10 cellular contexts compared by ENCODE assay signal in the genomic region with DNA sequence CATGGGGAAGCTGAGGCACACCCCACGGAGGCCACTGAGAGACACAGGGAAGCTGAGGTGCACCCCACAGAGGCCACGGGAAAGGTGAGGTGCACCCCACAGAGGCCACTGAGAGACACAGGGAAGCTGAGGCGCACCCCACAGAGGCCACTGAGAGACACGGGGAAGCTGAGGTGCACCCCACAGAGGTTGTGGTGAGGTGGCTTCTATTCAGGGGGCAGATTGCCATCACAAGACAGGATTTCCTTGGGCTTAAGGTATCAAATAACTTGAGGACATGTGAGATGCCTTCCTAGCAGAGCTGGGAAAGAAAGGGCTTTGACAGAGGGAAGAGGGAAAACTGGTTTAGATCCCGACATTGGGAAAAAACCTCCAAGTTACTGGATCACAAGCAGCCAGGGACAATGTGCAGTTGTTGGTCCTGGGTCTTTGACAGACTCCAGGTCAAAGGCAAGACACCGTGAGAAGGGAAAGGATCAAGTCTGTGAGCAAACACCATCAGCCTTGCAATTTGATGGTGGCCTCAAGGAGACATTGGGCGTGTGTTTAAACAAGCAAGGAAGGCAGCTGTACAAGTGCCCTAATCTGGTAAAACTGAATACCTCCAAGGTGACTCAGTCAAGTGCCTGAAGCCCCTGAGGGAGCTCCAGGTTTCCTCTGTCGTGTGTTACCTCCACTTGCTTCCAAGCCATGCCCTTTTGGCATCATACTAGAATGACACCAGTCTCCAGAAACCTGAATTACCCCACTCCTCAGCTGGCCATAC.
DNase-seq lines count a peak whose midpoint lies in the region; TF ChIP-seq lines count a peak whose summit lies in the region.
"Had no signal": no experiment of that assay in that cellular context is flagged by ENCODE, and none has a peak within 500 bp of the region (broad histone marks: within the 10 kb centered on the region; RNA-seq: fewer than 3 reads in every experiment).

No MANE protein-coding gene starts in this region.

- H3K27me3 Mint-ChIP-seq in activated CD4-positive, alpha-beta memory T cell treated with anti-CD3 and anti-CD28 coated beads for 36 hours: no peaks in the 10 kb centered on the region
- H3K27me3 Mint-ChIP-seq in activated naive CD4-positive, alpha-beta T cell treated with anti-CD3 and anti-CD28 coated beads for 36 hours (ENCODE audit: low read depth): no peaks in the 10 kb centered on the region
- H3K27me3 Mint-ChIP-seq: activated CD8-positive, alpha-beta T cell treated with anti-CD3 and anti-CD28 coated beads for 36 hours had no signal

- DNase-seq in ELF-1 (ENCODE audit: low read depth, low spot score) (peak; percentile 67), RWPE1 (ENCODE audit: low spot score) (peak; percentile 81), fibroblast of mammary gland (ENCODE audit: low read depth) (peak; percentile 37), DMS153 treated with DMSO at 0.1 percent for 48 hours (lab: John Stamatoyannopoulos, UW; ENCODE audit: unreplicated experiment) (no peak), NCI-H2196 (lab: John Stamatoyannopoulos, UW; ENCODE audit: unreplicated experiment) (no peak)
- DNase-seq in activated CD4-positive, alpha-beta memory T cell treated with anti-CD3 and anti-CD28 coated beads for 36 hours: no peak
- no peak for DNase-seq in activated naive CD4-positive, alpha-beta T cell treated with anti-CD3 and anti-CD28 coated beads for 36 hours
- DNase-seq: activated CD8-positive, alpha-beta T cell treated with anti-CD3 and anti-CD28 coated beads for 36 hours; CD8-positive, alpha-beta T cell had no signal

- no peak overlapping the region for H3K9ac ChIP-seq in skeletal muscle tissue (ENCODE audit: low read depth in 1 of 3, low read length in 3 of 3)

- no peaks in the 10 kb centered on the region for H3K9me3 ChIP-seq in skeletal muscle tissue (ENCODE audit: control insufficient read depth in 3 of 3, low read length in 3 of 3)

- H3K27ac Mint-ChIP-seq in activated CD4-positive, alpha-beta memory T cell treated with anti-CD3 and anti-CD28 coated beads for 36 hours: no peak overlapping the region
- H3K27ac Mint-ChIP-seq in activated naive CD4-positive, alpha-beta T cell treated with anti-CD3 and anti-CD28 coated beads for 36 hours: no peak overlapping the region
- H3K27ac Mint-ChIP-seq: activated CD8-positive, alpha-beta T cell treated with anti-CD3 and anti-CD28 coated beads for 36 hours; CD8-positive, alpha-beta T cell had no signal

- H3K4me1 ChIP-seq in skeletal muscle tissue (ENCODE audit: control insufficient read depth in 3 of 3, insufficient read depth in 3 of 3, low read length in 3 of 3): peaks cover 17 to 20% (median 19%) of the 10 kb centered on the region in 3 donors

- H3K27me3 ChIP-seq in skeletal muscle tissue (ENCODE audit: control insufficient read depth in 3 of 3, insufficient read depth in 3 of 3, low read length in 3 of 3): no peaks in the 10 kb centered on the region

- H3K27ac ChIP-seq in RWPE1 (peak overlapping the region; percentile 94), skeletal muscle tissue (ENCODE audit: low read depth, low read length) (peak overlapping the region; percentile 44)

- TF ChIP-seq CTCF in RWPE1 (conservative IDR thresholded peaks at IDR 0.05; ENCODE audit: low read depth) (no peak), fibroblast of mammary gland (conservative IDR thresholded peaks at IDR 0.05; ENCODE audit: control insufficient read depth, insufficient read depth, low read depth, low read length) (no peak)

- H3K36me3 Mint-ChIP-seq in activated CD4-positive, alpha-beta memory T cell treated with anti-CD3 and anti-CD28 coated beads for 36 hours: peaks cover 4% of the 10 kb centered on the region
- peaks cover 3% of the 10 kb centered on the region for H3K36me3 Mint-ChIP-seq in activated naive CD4-positive, alpha-beta T cell treated with anti-CD3 and anti-CD28 coated beads for 36 hours (ENCODE audit: low read depth)

- no peak overlapping the region for H3K4me3 Mint-ChIP-seq in activated CD4-positive, alpha-beta memory T cell treated with anti-CD3 and anti-CD28 coated beads for 36 hours
- H3K4me3 Mint-ChIP-seq in activated naive CD4-positive, alpha-beta T cell treated with anti-CD3 and anti-CD28 coated beads for 36 hours: no peak overlapping the region
- H3K4me3 Mint-ChIP-seq: activated CD8-positive, alpha-beta T cell treated with anti-CD3 and anti-CD28 coated beads for 36 hours; CD8-positive, alpha-beta T cell had no signal

- H3K9me3 Mint-ChIP-seq in activated CD4-positive, alpha-beta memory T cell treated with anti-CD3 and anti-CD28 coated beads for 36 hours: no peaks in the 10 kb centered on the region
- no peaks in the 10 kb centered on the region for H3K9me3 Mint-ChIP-seq in activated naive CD4-positive, alpha-beta T cell treated with anti-CD3 and anti-CD28 coated beads for 36 hours
- H3K9me3 Mint-ChIP-seq: activated CD8-positive, alpha-beta T cell treated with anti-CD3 and anti-CD28 coated beads for 36 hours; CD8-positive, alpha-beta T cell had no signal

- H3K4me3 ChIP-seq in fibroblast of mammary gland (ENCODE audit: control insufficient read depth, low read depth, low read length) (no peak overlapping the region), skeletal muscle tissue (ENCODE audit: low read length in 3 of 3) (peak overlapping the region in 1 of 3 donors; percentile 6)

- POLR2A ChIA-PET in RWPE1 (lab: Yijun Ruan, JAX; ENCODE audit: low non-redundant PET): no interaction called here
- POLR2A ChIA-PET in activated CD4-positive, alpha-beta memory T cell treated with anti-CD3 and anti-CD28 coated beads for 36 hours (lab: Charles Lee): no interaction called here

- peaks cover 0 to 12% (median 0%) of the 10 kb centered on the region in 3 donors for H3K36me3 ChIP-seq in skeletal muscle tissue (ENCODE audit: control insufficient read depth in 3 of 3, insufficient read depth in 3 of 3, low read length in 3 of 3)

- intact Hi-C loops in activated CD4-positive, alpha-beta memory T cell treated with anti-CD3 and anti-CD28 coated beads for 36 hours (cut with micrococcal nuclease): no loop called here
- intact Hi-C loops in activated naive CD4-positive, alpha-beta T cell treated with anti-CD3 and anti-CD28 coated beads for 36 hours (cut with micrococcal nuclease): no loop called here

- no peaks in the 10 kb centered on the region for H3K4me1 Mint-ChIP-seq in activated CD4-positive, alpha-beta memory T cell treated with anti-CD3 and anti-CD28 coated beads for 36 hours (ENCODE audit: low read depth)
- no peaks in the 10 kb centered on the region for H3K4me1 Mint-ChIP-seq in activated naive CD4-positive, alpha-beta T cell treated with anti-CD3 and anti-CD28 coated beads for 36 hours (ENCODE audit: low read depth)

- CTCF ChIA-PET in RWPE1 (lab: Yijun Ruan, JAX): interaction anchor here (1.2 kb wide), 1 partner anchor 101 kb away, joined by 4 read pairs; no protein-coding TSS in a partner anchor
- CTCF ChIA-PET in activated CD4-positive, alpha-beta memory T cell treated with anti-CD3 and anti-CD28 coated beads for 36 hours (lab: Charles Lee): interaction anchor here (1.2 kb wide), 1 partner anchor 101 kb away, joined by 3 read pairs; no protein-coding TSS in a partner anchor
- CTCF ChIA-PET in activated naive CD4-positive, alpha-beta T cell treated with anti-CD3 and anti-CD28 coated beads for 36 hours (lab: Charles Lee): no interaction called here

Comparison
In these comparisons a context has a peak if more than half of its experiments do, and no peak if none do; other contexts are left out.
1. DNase-seq: peak in ELF-1 (single experiment), RWPE1 (single experiment) and fibroblast of mammary gland (single experiment); none in DMS153 treated with DMSO at 0.1 percent for 48 hours (single experiment), activated CD4-positive, alpha-beta memory T cell treated with anti-CD3 and anti-CD28 coated beads for 36 hours (single experiment), NCI-H2196 (single experiment) and activated naive CD4-positive, alpha-beta T cell treated with anti-CD3 and anti-CD28 coated beads for 36 hours (single experiment).